1 cellular context compared by ENCODE assay signal in the genomic region with DNA sequence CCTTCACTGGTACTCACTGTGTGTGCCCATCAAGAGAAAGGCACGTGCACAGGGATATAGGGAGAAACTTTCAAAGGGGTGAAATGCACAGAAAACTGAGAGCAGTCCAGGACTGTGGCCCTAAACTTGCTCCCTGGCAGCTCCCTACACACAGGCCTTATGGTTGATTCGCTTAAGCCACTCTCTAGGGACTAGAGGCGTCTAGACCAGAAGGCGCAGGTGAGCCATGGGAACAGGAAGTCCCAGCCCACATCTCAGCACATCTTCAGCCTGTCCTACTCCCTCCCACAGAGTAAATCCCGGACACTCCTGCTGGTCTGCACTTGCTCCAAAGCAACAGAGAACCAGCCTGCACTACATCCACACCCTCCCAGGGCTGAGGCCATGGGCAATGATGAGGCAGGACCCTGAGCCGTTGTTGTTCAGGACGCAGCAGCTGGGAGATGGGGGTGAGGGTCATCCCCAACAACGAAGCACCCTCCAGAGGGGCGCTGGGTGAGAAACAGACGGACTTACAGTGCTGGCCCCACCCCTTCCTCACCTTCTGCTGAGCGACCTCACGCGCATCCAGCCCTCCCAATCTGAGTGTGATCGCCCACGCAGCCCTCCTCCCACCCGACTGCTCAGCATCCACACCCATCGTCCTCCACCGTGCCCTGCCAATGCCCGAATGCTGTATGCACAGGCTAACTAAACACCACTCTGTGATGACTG.
TF ChIP-seq lines count a peak whose summit lies in the region.

No MANE protein-coding gene starts in this region.

TF ChIP-seq in A549, 52 proteins besides CTCF, POLR2A, EP300 and RAD21 (continued from another document):
- TF ChIP-seq CBX2 (IDR thresholded peaks at IDR 0.05; ENCODE audit: borderline replicate concordance, low read depth) (no peak), SREBF2 (IDR thresholded peaks at IDR 0.05) (no peak), BCL3 (IDR thresholded peaks at IDR 0.05) (no peak), JUN (IDR thresholded peaks at IDR 0.05) (no peak; a peak in 1 of 5 replicates), HES2 (IDR thresholded peaks at IDR 0.05) (no peak), REST (IDR thresholded peaks at IDR 0.05) (no peak), CHD2 (IDR thresholded peaks at IDR 0.05; ENCODE audit: low read length, partially characterized antibody) (no peak), NR3C1 (IDR thresholded peaks at IDR 0.05) (no peak)
- TF ChIP-seq, protein P1, sequence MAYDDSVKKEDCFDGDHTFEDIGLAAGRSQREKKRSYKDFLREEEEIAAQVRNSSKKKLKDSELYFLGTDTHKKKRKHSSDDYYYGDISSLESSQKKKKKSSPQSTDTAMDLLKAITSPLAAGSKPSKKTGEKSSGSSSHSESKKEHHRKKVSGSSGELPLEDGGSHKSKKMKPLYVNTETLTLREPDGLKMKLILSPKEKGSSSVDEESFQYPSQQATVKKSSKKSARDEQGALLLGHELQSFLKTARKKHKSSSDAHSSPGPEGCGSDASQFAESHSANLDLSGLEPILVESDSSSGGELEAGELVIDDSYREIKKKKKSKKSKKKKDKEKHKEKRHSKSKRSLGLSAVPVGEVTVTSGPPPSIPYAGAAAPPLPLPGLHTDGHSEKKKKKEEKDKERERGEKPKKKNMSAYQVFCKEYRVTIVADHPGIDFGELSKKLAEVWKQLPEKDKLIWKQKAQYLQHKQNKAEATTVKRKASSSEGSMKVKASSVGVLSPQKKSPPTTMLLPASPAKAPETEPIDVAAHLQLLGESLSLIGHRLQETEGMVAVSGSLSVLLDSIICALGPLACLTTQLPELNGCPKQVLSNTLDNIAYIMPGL (CRISPR knock-in tag; IDR thresholded peaks at IDR 0.05; ENCODE audit: borderline replicate concordance): no peak
- TF ChIP-seq, protein P2, sequence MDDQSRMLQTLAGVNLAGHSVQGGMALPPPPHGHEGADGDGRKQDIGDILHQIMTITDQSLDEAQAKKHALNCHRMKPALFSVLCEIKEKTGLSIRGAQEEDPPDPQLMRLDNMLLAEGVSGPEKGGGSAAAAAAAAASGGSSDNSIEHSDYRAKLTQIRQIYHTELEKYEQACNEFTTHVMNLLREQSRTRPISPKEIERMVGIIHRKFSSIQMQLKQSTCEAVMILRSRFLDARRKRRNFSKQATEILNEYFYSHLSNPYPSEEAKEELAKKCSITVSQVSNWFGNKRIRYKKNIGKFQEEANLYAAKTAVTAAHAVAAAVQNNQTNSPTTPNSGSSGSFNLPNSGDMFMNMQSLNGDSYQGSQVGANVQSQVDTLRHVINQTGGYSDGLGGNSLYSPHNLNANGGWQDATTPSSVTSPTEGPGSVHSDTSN (IDR thresholded peaks at IDR 0.05): no peak
